Comparison of ENCODE assay signal across 16 cellular contexts in the genomic region with DNA sequence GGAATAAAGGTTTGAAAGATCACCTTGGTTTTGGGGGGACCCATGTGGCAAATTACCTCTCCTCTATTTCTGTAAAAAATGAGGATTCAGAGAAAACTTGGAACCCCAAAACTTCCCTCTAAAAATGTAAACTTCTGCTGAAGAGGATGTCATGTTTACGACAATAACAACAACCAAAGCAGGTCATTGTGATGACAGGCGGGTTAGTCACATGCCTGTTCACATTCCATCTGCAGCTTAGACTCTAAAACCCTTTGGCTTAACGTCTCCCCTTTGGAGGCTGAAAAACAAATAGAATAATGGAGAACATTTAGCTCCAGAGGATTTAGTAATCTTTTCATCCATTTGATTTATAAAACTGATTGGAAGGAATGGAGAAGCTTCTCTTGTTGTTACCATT.
DNase-seq lines count a peak whose midpoint lies in the region; ATAC-seq, FAIRE-seq and TF ChIP-seq lines count a peak whose summit lies in the region.
"Had no signal": no experiment of that assay in that cellular context is flagged by ENCODE, and none has a peak within 500 bp of the region (broad histone marks: within the 10 kb centered on the region; RNA-seq: fewer than 3 reads in every experiment).

No MANE protein-coding gene starts in this region.

- no peak for TF ChIP-seq RAD21 in HepG2 (CRISPR knock-in tag; IDR thresholded peaks at IDR 0.05)

- no peak for TF ChIP-seq CTCF in brain microvascular endothelial cell (IDR thresholded peaks at IDR 0.05; ENCODE audit: low read depth, low read length, missing control alignments)
- TF ChIP-seq CTCF in HepG2 (CRISPR knock-in tag; IDR thresholded peaks at IDR 0.05): no peak
- no peak for TF ChIP-seq CTCF in thyroid gland (IDR thresholded peaks at IDR 0.05)

- TF ChIP-seq POLR2A in HepG2 (IDR thresholded peaks at IDR 0.05; ENCODE audit: insufficient read depth in 1 of 2, low read depth in 2 of 2, low read length in 2 of 2) (no peak), thyroid gland (IDR thresholded peaks at IDR 0.05) (no peak)

- in situ Hi-C loops in brain microvascular endothelial cell (cut with HindIII; ENCODE audit: low pct_ligation_motif_present, low sequenced_read_pairs) (no loop called here), HepG2 (cut with HindIII; ENCODE audit: extremely low pct_ligation_motif_present, low pct_unique_long_range_greater_than_20kb) (no loop called here)

- H3K36me3 ChIP-seq in MG63 (no peaks in the 10 kb centered on the region), brain microvascular endothelial cell (replicated peaks) (no peaks in the 10 kb centered on the region), HepG2 (replicated peaks in 1 of 2; ENCODE audit: control insufficient read depth in 1 of 2, insufficient read depth in 2 of 2, low read length in 2 of 2) (no peaks in the 10 kb centered on the region), thyroid gland (no peaks in the 10 kb centered on the region)
- H3K36me3 ChIP-seq: suprapubic skin had no signal

- peak; percentile 54 for DNase-seq in MG63
- peak; percentile 50 for DNase-seq in brain microvascular endothelial cell
- no peak for DNase-seq in HepG2 (ENCODE audit: low spot score)
- DNase-seq in thyroid gland: no peak
- no peak for DNase-seq in hippocampal formation (lab: John Stamatoyannopoulos, UW)
- no peak for DNase-seq in central memory CD4-positive, alpha-beta T cell
- no peak for DNase-seq in NOMO-1 treated with DMSO at 0.1 percent for 48 hours (lab: John Stamatoyannopoulos, UW; ENCODE audit: unreplicated experiment)
- DNase-seq in LoVo (ENCODE audit: low spot score): no peak
- DNase-seq: NCI-H2081 treated with DMSO at 0.1 percent for 48 hours, OCI-M1, retina had no signal

- H3K27me3 ChIP-seq in MG63 (no peaks in the 10 kb centered on the region), brain microvascular endothelial cell (replicated peaks) (no peaks in the 10 kb centered on the region), HepG2 (ENCODE audit: control insufficient read depth in 1 of 2, insufficient read depth in 2 of 2, low read length in 2 of 2) (no peaks in the 10 kb centered on the region), thyroid gland (no peaks in the 10 kb centered on the region)
- H3K27me3 ChIP-seq: suprapubic skin had no signal

- 60% methylated on average over 3 of the region's 3 CpGs for WGBS in HepG2 (ENCODE audit: low lambda C conversion rate)
- 59% methylated on average over 3 of the region's 3 CpGs for WGBS in thyroid gland, 2 donors

- no peaks in the 10 kb centered on the region for H4K20me1 ChIP-seq in HepG2 (ENCODE audit: insufficient read depth, low read length)

- TF ChIP-seq EP300 in HepG2 (IDR thresholded peaks at IDR 0.05; ENCODE audit: low read depth in 2 of 2, low read length in 2 of 2) (no peak), HepG2 (CRISPR knock-in tag; IDR thresholded peaks at IDR 0.05; ENCODE audit: borderline replicate concordance) (no peak)

- peak overlapping the region; percentile 62 for H3K4me2 ChIP-seq in HepG2 (ENCODE audit: low read depth, low read length)
- H3K4me2 ChIP-seq: KMS-11 had no signal

- intact Hi-C loops in HepG2 (cut with micrococcal nuclease; ENCODE audit: unreplicated experiment): no loop called here
- intact Hi-C loops in thyroid gland (cut with DNase I): no loop called here

- peak overlapping the region; percentile 54 for H2AFZ ChIP-seq in HepG2 (ENCODE audit: low read length)

- H3K9ac ChIP-seq in HepG2 (ENCODE audit: insufficient read depth, low read depth, low read length): no peak overlapping the region
- H3K9ac ChIP-seq: KMS-11 had no signal

- no TSS peak for BruUV-seq in HepG2 (replicated peaks; lab: Mats Ljungman, UMichigan)

- H3K4me1 ChIP-seq in HepG2 (ENCODE audit: insufficient read depth, low read length): peaks cover 59% of the 10 kb centered on the region
- H3K4me1 ChIP-seq in thyroid gland: peaks cover 14 to 16% of the 10 kb centered on the region in 2 donors

- H3K4me3 ChIP-seq in MG63: no peak overlapping the region
- H3K4me3 ChIP-seq in brain microvascular endothelial cell (ENCODE audit: low read depth, low read length): no peak overlapping the region
- 0 out of 6 replicates have a peak overlapping the region, but pooled peaks of 1 of the 3 experiments have one; percentile 16 for H3K4me3 ChIP-seq in HepG2 (replicated peaks in 1 of 3; ENCODE audit: insufficient read depth in 1 of 3, low read depth in 2 of 3, low read length in 3 of 3)
- H3K4me3 ChIP-seq in thyroid gland (replicated peaks in 1 of 3): no peak overlapping the region
- H3K4me3 ChIP-seq: suprapubic skin had no signal

- H3K27ac ChIP-seq in brain microvascular endothelial cell (peak overlapping the region; percentile 97), HepG2 (ENCODE audit: extremely low read length, insufficient read depth, low read length) (no peak overlapping the region), thyroid gland (peak overlapping the region; percentile 33 to 70 (median 47))
- H3K27ac ChIP-seq: KMS-11 had no signal

- POLR2A ChIA-PET in HepG2 (lab: Yijun Ruan, JAX): no interaction called here

- CTCF ChIA-PET in HepG2 (lab: Yijun Ruan, JAX; ENCODE audit: low intra/inter-chr PET ratio, low total read pairs): no interaction called here

- H3K9me3 ChIP-seq in MG63 (no peaks in the 10 kb centered on the region), HepG2 (ENCODE audit: low read length) (no peaks in the 10 kb centered on the region), thyroid gland (no peaks in the 10 kb centered on the region)
- H3K9me3 ChIP-seq: suprapubic skin had no signal

- FAIRE-seq in HepG2 (lab: Jason Lieb, UNC): no peak
- FAIRE-seq: D721Med, H1 had no signal

- ATAC-seq in HepG2: no peak
- ATAC-seq: activated naive CD4-positive, alpha-beta T cell treated with anti-CD3 and anti-CD28 coated beads, Interleukin-2, amount 50 U/mL, for 72 hours had no signal

- no peaks in the 10 kb centered on the region for H3K79me2 ChIP-seq in HepG2 (ENCODE audit: insufficient read depth, low read length)

TF ChIP-seq in HepG2, 621 proteins besides CTCF, POLR2A, EP300 and RAD21:
- TF ChIP-seq ZNF883 (CRISPR knock-in tag; IDR thresholded peaks at IDR 0.05; ENCODE audit: not compliant biosample characterization) (no peak), SPEN (CRISPR knock-in tag; IDR thresholded peaks at IDR 0.05; ENCODE audit: low read depth) (no peak)
- TF ChIP-seq, protein P1, sequence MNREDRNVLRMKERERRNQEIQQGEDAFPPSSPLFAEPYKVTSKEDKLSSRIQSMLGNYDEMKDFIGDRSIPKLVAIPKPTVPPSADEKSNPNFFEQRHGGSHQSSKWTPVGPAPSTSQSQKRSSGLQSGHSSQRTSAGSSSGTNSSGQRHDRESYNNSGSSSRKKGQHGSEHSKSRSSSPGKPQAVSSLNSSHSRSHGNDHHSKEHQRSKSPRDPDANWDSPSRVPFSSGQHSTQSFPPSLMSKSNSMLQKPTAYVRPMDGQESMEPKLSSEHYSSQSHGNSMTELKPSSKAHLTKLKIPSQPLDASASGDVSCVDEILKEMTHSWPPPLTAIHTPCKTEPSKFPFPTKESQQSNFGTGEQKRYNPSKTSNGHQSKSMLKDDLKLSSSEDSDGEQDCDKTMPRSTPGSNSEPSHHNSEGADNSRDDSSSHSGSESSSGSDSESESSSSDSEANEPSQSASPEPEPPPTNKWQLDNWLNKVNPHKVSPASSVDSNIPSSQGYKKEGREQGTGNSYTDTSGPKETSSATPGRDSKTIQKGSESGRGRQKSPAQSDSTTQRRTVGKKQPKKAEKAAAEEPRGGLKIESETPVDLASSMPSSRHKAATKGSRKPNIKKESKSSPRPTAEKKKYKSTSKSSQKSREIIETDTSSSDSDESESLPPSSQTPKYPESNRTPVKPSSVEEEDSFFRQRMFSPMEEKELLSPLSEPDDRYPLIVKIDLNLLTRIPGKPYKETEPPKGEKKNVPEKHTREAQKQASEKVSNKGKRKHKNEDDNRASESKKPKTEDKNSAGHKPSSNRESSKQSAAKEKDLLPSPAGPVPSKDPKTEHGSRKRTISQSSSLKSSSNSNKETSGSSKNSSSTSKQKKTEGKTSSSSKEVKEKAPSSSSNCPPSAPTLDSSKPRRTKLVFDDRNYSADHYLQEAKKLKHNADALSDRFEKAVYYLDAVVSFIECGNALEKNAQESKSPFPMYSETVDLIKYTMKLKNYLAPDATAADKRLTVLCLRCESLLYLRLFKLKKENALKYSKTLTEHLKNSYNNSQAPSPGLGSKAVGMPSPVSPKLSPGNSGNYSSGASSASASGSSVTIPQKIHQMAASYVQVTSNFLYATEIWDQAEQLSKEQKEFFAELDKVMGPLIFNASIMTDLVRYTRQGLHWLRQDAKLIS (CRISPR knock-in tag; IDR thresholded peaks at IDR 0.05): no peak
TF ChIP-seq in HepG2: peak in this region for 0.

Comparison
In these comparisons a context has a peak if more than half of its experiments do, and no peak if none do; other contexts are left out.
1. DNase-seq: peak in MG63 (single experiment) and brain microvascular endothelial cell (single experiment); none in HepG2 (single experiment), thyroid gland (0 of 2), hippocampal formation (0 of 2), central memory CD4-positive, alpha-beta T cell (single experiment), NOMO-1 treated with DMSO at 0.1 percent for 48 hours (single experiment) and LoVo (single experiment).